ENCODE assay signal across 9 cellular contexts in the genomic region with DNA sequence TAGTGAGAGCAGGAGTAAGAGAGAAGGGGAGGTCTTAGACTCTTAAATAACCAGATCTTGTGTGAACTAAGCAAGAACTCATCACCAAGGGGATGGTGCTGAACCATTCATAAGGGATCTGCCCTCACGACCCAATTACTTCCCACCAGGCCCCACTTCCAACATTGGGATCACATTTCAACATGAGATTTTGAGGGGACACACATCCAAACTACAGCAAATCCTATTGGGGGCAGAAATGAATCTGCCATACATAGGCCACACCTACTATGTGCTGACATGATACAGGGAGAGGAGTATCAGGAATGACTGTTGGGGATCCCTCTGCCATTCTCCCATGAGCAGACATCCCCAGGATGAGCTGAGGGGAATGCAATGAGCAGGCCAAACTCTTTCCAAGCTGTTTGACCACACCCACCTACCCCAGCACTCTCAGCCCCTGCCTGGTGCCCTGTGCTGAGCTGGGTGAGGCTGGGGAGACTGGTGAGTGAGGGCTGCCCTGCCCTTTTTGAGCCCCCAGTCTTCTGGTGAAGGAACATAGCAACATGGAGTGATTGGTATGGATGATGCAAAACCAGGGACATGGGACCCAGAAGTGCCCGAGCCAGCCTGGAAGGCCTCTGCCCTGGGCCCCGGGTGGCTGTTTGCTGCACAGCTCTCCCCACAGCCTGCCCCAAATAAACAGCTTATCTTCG. TPM values are rescaled to one million over a fixed set of nuclear protein-coding genes. Genes with fewer than 3 reads are reported as not detected.
A peak's percentile ranks its signal among the peaks of the same experiment; 100 is the strongest.
DNase-seq lines count a peak whose midpoint lies in the region; ATAC-seq, FAIRE-seq and TF ChIP-seq lines count a peak whose summit lies in the region.
"Had no signal": no experiment of that assay in that cellular context is flagged by ENCODE, and none has a peak within 500 bp of the region (broad histone marks: within the 10 kb centered on the region; RNA-seq: fewer than 3 reads in every experiment).

No MANE protein-coding gene starts in this region.

- peak overlapping the region; percentile 98 for H3K4me2 ChIP-seq in keratinocyte (ENCODE audit: control insufficient read depth, extremely low read depth, insufficient read depth, low read depth, low read length)

- peaks cover 2% of the 10 kb centered on the region for H3K9me3 Mint-ChIP-seq in activated CD8-positive, alpha-beta memory T cell treated with anti-CD3 and anti-CD28 coated beads, Interleukin-2, amount 10 ng/mL, durations not matched to agents 7 days and 5 days (ENCODE audit: low read depth)
- no peaks in the 10 kb centered on the region for H3K9me3 Mint-ChIP-seq in activated CD4-positive, alpha-beta memory T cell treated with anti-CD3 and anti-CD28 coated beads for 36 hours

- dilution Hi-C loops in keratinocyte (cut with MboI; ENCODE audit: extremely low pct_ligation_motif_present, low sequenced_read_pairs), result no loop called here

- peaks cover 45% of the 10 kb centered on the region for H3K36me3 Mint-ChIP-seq in activated CD8-positive, alpha-beta memory T cell treated with anti-CD3 and anti-CD28 coated beads, Interleukin-2, amount 10 ng/mL, durations not matched to agents 7 days and 5 days
- H3K36me3 Mint-ChIP-seq in activated CD4-positive, alpha-beta memory T cell treated with anti-CD3 and anti-CD28 coated beads for 36 hours, result peaks cover 30% of the 10 kb centered on the region

- no peak for ATAC-seq in activated CD8-positive, alpha-beta memory T cell treated with anti-CD3 and anti-CD28 coated beads, Interleukin-2, amount 10 ng/mL, durations not matched to agents 7 days and 5 days
- ATAC-seq in GM18909 (IDR thresholded peaks at IDR 0.05; ENCODE audit: poor library complexity, unreplicated experiment), result no peak

- no peaks in the 10 kb centered on the region for H3K9me1 ChIP-seq in keratinocyte (ENCODE audit: control insufficient read depth, extremely low read depth, insufficient read depth, low read length)

- CTCF ChIA-PET in activated CD8-positive, alpha-beta memory T cell treated with anti-CD3 and anti-CD28 coated beads, Interleukin-2, amount 10 ng/mL, durations not matched to agents 7 days and 5 days (lab: Charles Lee), result interaction anchor here (1.1 to 2.9 kb wide), 6 partner anchors 10 to 289 kb away, joined by 3 to 19 read pairs (median 8); partner anchors contain the start of gene CDPF1
- CTCF ChIA-PET in activated CD4-positive, alpha-beta memory T cell treated with anti-CD3 and anti-CD28 coated beads for 36 hours (lab: Charles Lee), result interaction anchor here (1.0 to 1.9 kb wide), 7 partner anchors 20 to 289 kb away, joined by 4 to 19 read pairs (median 6); partner anchors contain the start of gene TTC38

- peak overlapping the region; percentile 95 for H3K4me3 Mint-ChIP-seq in activated CD8-positive, alpha-beta memory T cell treated with anti-CD3 and anti-CD28 coated beads, Interleukin-2, amount 10 ng/mL, durations not matched to agents 7 days and 5 days
- peak overlapping the region; percentile 77 for H3K4me3 Mint-ChIP-seq in activated CD4-positive, alpha-beta memory T cell treated with anti-CD3 and anti-CD28 coated beads for 36 hours

- H3K27me3 Mint-ChIP-seq in activated CD8-positive, alpha-beta memory T cell treated with anti-CD3 and anti-CD28 coated beads, Interleukin-2, amount 10 ng/mL, durations not matched to agents 7 days and 5 days, result no peaks in the 10 kb centered on the region
- no peaks in the 10 kb centered on the region for H3K27me3 Mint-ChIP-seq in activated CD4-positive, alpha-beta memory T cell treated with anti-CD3 and anti-CD28 coated beads for 36 hours

- H3K27ac Mint-ChIP-seq in activated CD8-positive, alpha-beta memory T cell treated with anti-CD3 and anti-CD28 coated beads, Interleukin-2, amount 10 ng/mL, durations not matched to agents 7 days and 5 days, result peak overlapping the region; percentile 97
- peak overlapping the region; percentile 90 for H3K27ac Mint-ChIP-seq in activated CD4-positive, alpha-beta memory T cell treated with anti-CD3 and anti-CD28 coated beads for 36 hours

- peaks cover 1% of the 10 kb centered on the region for H3K27me3 ChIP-seq in keratinocyte (ENCODE audit: control insufficient read depth, extremely low read depth, insufficient read depth, low read length)

- peak overlapping the region in 1 of 3 experiments; percentile 91 for H3K4me3 ChIP-seq in keratinocyte (ENCODE audit: control insufficient read depth in 2 of 3, extremely low read depth in 1 of 3, insufficient read depth in 2 of 3, low read depth in 1 of 3, low read length in 3 of 3)

- intact Hi-C loops in activated CD4-positive, alpha-beta memory T cell treated with anti-CD3 and anti-CD28 coated beads for 36 hours (cut with micrococcal nuclease), result loop anchor here (5.0 to 10.0 kb wide), 2 partner anchors 148 to 261 kb away; no protein-coding TSS in a partner anchor

- no peak overlapping the region for H3K9ac ChIP-seq in keratinocyte (ENCODE audit: control insufficient read depth, extremely low read depth, insufficient read depth, low read length)

- peaks cover 19% of the 10 kb centered on the region for H3K79me2 ChIP-seq in keratinocyte (ENCODE audit: control insufficient read depth, insufficient read depth, low read length)

- H3K27ac ChIP-seq in keratinocyte (ENCODE audit: control insufficient read depth, insufficient read depth, low read length) (no peak overlapping the region), substantia nigra (ENCODE audit: low read depth, low read length, poor library complexity, severe bottlenecking) (peak overlapping the region; percentile 88)

- no peak for FAIRE-seq in keratinocyte (lab: Jason Lieb, UNC)

- TF ChIP-seq CTCF in keratinocyte (optimal IDR thresholded peaks at IDR 0.05 in 1 of 3, IDR thresholded peaks at IDR 0.05 in 1 of 3, conservative IDR thresholded peaks at IDR 0.05 in 1 of 3; ENCODE audit: extremely low read depth in 1 of 3, insufficient read depth in 2 of 3, low read length in 3 of 3), result no peak

- no peak for DNase-seq in activated CD8-positive, alpha-beta memory T cell treated with anti-CD3 and anti-CD28 coated beads, Interleukin-2, amount 10 ng/mL, durations not matched to agents 7 days and 5 days
- DNase-seq in activated CD8-positive, alpha-beta memory T cell treated with anti-CD3 and anti-CD28 coated beads, Interleukin-2, amount 50 U/mL, for 4 hours, result no peak
- DNase-seq in activated CD4-positive, alpha-beta memory T cell treated with anti-CD3 and anti-CD28 coated beads for 36 hours, result no peak
- no peak for DNase-seq in keratinocyte (ENCODE audit: low read depth, low spot score)
- DNase-seq in substantia nigra (lab: John Stamatoyannopoulos, UW), result no peak
- DNase-seq in HuH-7.5 (ENCODE audit: low spot score), result no peak
- no peak for DNase-seq in occipital lobe (lab: John Stamatoyannopoulos, UW)
- DNase-seq: activated effector memory CD4-positive, alpha-beta T cell treated with anti-CD3 and anti-CD28 coated beads, Interleukin-2, amount 50 U/mL, for 16 hours had no signal

- no peaks in the 10 kb centered on the region for H3K9me3 ChIP-seq in keratinocyte (ENCODE audit: control insufficient read depth, low read depth, low read length)

- POLR2A ChIA-PET in activated CD4-positive, alpha-beta memory T cell treated with anti-CD3 and anti-CD28 coated beads for 36 hours (lab: Charles Lee), result interaction anchor here (1.3 to 1.7 kb wide), 2 partner anchors 45 to 144 kb away, joined by 4 to 6 read pairs; partner anchors contain the start of gene CDPF1

- H4K20me1 ChIP-seq in keratinocyte (ENCODE audit: control insufficient read depth, extremely low read depth, insufficient read depth, low read length), result no peaks in the 10 kb centered on the region

- H3K4me1 Mint-ChIP-seq in activated CD8-positive, alpha-beta memory T cell treated with anti-CD3 and anti-CD28 coated beads, Interleukin-2, amount 10 ng/mL, durations not matched to agents 7 days and 5 days, result peaks cover 64% of the 10 kb centered on the region
- H3K4me1 Mint-ChIP-seq in activated CD4-positive, alpha-beta memory T cell treated with anti-CD3 and anti-CD28 coated beads for 36 hours (ENCODE audit: low read depth), result peaks cover 29% of the 10 kb centered on the region

- peaks cover 13% of the 10 kb centered on the region for H3K4me1 ChIP-seq in keratinocyte (ENCODE audit: control insufficient read depth, extremely low read depth, insufficient read depth, low read length)

- H3K36me3 ChIP-seq in keratinocyte (ENCODE audit: control insufficient read depth in 2 of 2, extremely low read depth in 1 of 2, insufficient read depth in 2 of 2, low read length in 2 of 2), result peaks cover 8 to 17% of the 10 kb centered on the region in 2 experiments

- no peak overlapping the region for H2AFZ ChIP-seq in keratinocyte (ENCODE audit: control insufficient read depth, low read length)

RNA-seq across cellular contexts. Expression of gene GTSE1, which starts 1.2 kb away (rescaled TPM):
- 100 to 1,000 TPM in 1 of 2 experiments, 10 to 100 TPM in 1; 91.9 to 101 TPM for total RNA-seq in activated CD8-positive, alpha-beta memory T cell treated with anti-CD3 and anti-CD28 coated beads, Interleukin-2, amount 10 ng/mL, durations not matched to agents 7 days and 5 days
- total RNA-seq in activated CD4-positive, alpha-beta memory T cell treated with anti-CD3 and anti-CD28 coated beads for 36 hours, result 10 to 100 TPM; 39.9 to 42.6 TPM
- polyA plus RNA-seq in keratinocyte, result 0.61 to 6.3 TPM (median 4.7 TPM) in 3 replicates
- polyA plus RNA-seq in keratinocyte (2011; ENCODE audit: low read depth), result not detected
- 0.97 and 1.1 TPM in 2 replicates for polyA plus RNA-seq in keratinocyte (2011; cell fraction: cytosol; rRNA removed)
- 3.2 and 4.0 TPM in 2 replicates for polyA plus RNA-seq in keratinocyte (2011; cell fraction: nucleus; rRNA removed)
- polyA plus RNA-seq in keratinocyte (2012; ENCODE audit: low replicate concordance), result 0.10 and 6.2 TPM in 2 replicates
- polyA minus RNA-seq in keratinocyte, result 0.73 to 2.4 TPM (median 2.2 TPM) in 3 replicates
- 5.9 TPM for polyA minus RNA-seq in keratinocyte (2011; cell fraction: cytosol; rRNA and poly(A)+ RNA removed)
- 1.2 and 1.4 TPM in 2 replicates for polyA minus RNA-seq in keratinocyte (2011; cell fraction: nucleus; rRNA and poly(A)+ RNA removed)
- total RNA-seq in occipital lobe, result 1.1 TPM

RNA-seq across cellular contexts. Expression of gene TTC38, which starts 27.6 kb away (rescaled TPM):
- total RNA-seq in activated CD8-positive, alpha-beta memory T cell treated with anti-CD3 and anti-CD28 coated beads, Interleukin-2, amount 10 ng/mL, durations not matched to agents 7 days and 5 days, result 10 to 100 TPM; 35.3 to 37.1 TPM
- 1 to 10 TPM; 8.7 to 9.4 TPM for total RNA-seq in activated CD4-positive, alpha-beta memory T cell treated with anti-CD3 and anti-CD28 coated beads for 36 hours
- polyA plus RNA-seq in keratinocyte, result 11.4 to 14.5 TPM (median 13.4 TPM) in 3 replicates
- 3.1 TPM for polyA plus RNA-seq in keratinocyte (2011; ENCODE audit: low read depth)
- polyA plus RNA-seq in keratinocyte (2011; cell fraction: cytosol; rRNA removed), result 13.7 and 13.8 TPM in 2 replicates
- polyA plus RNA-seq in keratinocyte (2011; cell fraction: nucleus; rRNA removed), result 16.1 and 18.7 TPM in 2 replicates
- 4.0 and 11.6 TPM in 2 replicates for polyA plus RNA-seq in keratinocyte (2012; ENCODE audit: low replicate concordance)
- polyA minus RNA-seq in keratinocyte, result 11.6 to 17.9 TPM (median 12.3 TPM) in 3 replicates
- polyA minus RNA-seq in keratinocyte (2011; cell fraction: cytosol; rRNA and poly(A)+ RNA removed), result 25.7 TPM
- 9.3 and 10.0 TPM in 2 replicates for polyA minus RNA-seq in keratinocyte (2011; cell fraction: nucleus; rRNA and poly(A)+ RNA removed)
- total RNA-seq in occipital lobe, result 5.6 TPM

RNA-seq across cellular contexts. Expression of gene PKDREJ, which starts 32.3 kb away (rescaled TPM):
- not detected for total RNA-seq in activated CD8-positive, alpha-beta memory T cell treated with anti-CD3 and anti-CD28 coated beads, Interleukin-2, amount 10 ng/mL, durations not matched to agents 7 days and 5 days
- total RNA-seq in activated CD4-positive, alpha-beta memory T cell treated with anti-CD3 and anti-CD28 coated beads for 36 hours, result not detected
- polyA plus RNA-seq in keratinocyte, result 0.01 TPM in 3 replicates
- polyA plus RNA-seq in keratinocyte (2011; ENCODE audit: low read depth), result not detected
- polyA plus RNA-seq in keratinocyte (2011; cell fraction: cytosol; rRNA removed), result 0.01 TPM in 1 of 2 replicates, not detected in the other
- polyA plus RNA-seq in keratinocyte (2011; cell fraction: nucleus; rRNA removed), result 0.04 TPM in 2 replicates
- 0.03 TPM in 2 replicates for polyA plus RNA-seq in keratinocyte (2012; ENCODE audit: low replicate concordance)
- not detected in 3 replicates for polyA minus RNA-seq in keratinocyte
- polyA minus RNA-seq in keratinocyte (2011; cell fraction: cytosol; rRNA and poly(A)+ RNA removed), result not detected
- polyA minus RNA-seq in keratinocyte (2011; cell fraction: nucleus; rRNA and poly(A)+ RNA removed), result 0.11 TPM in 1 of 2 replicates, not detected in the other
- under 0.01 TPM for total RNA-seq in occipital lobe

RNA-seq across cellular contexts. Expression of gene TRMU, which starts 40.1 kb away (rescaled TPM):
- total RNA-seq in activated CD8-positive, alpha-beta memory T cell treated with anti-CD3 and anti-CD28 coated beads, Interleukin-2, amount 10 ng/mL, durations not matched to agents 7 days and 5 days, result 10 to 100 TPM; 86.7 to 89.1 TPM
- 10 to 100 TPM; 61.3 to 63.2 TPM for total RNA-seq in activated CD4-positive, alpha-beta memory T cell treated with anti-CD3 and anti-CD28 coated beads for 36 hours
- polyA plus RNA-seq in keratinocyte, result 24.7 to 33.6 TPM (median 24.9 TPM) in 3 replicates
- polyA plus RNA-seq in keratinocyte (2011; ENCODE audit: low read depth), result 18.4 TPM
- 12.4 and 15.7 TPM in 2 replicates for polyA plus RNA-seq in keratinocyte (2011; cell fraction: cytosol; rRNA removed)
- 48.4 and 50.5 TPM in 2 replicates for polyA plus RNA-seq in keratinocyte (2011; cell fraction: nucleus; rRNA removed)
- 21.7 and 22.7 TPM in 2 replicates for polyA plus RNA-seq in keratinocyte (2012; ENCODE audit: low replicate concordance)
- 11.4 to 19.7 TPM (median 17.8 TPM) in 3 replicates for polyA minus RNA-seq in keratinocyte
- 14.6 TPM for polyA minus RNA-seq in keratinocyte (2011; cell fraction: cytosol; rRNA and poly(A)+ RNA removed)
- polyA minus RNA-seq in keratinocyte (2011; cell fraction: nucleus; rRNA and poly(A)+ RNA removed), result 23.1 and 29.9 TPM in 2 replicates
- 19.0 TPM for total RNA-seq in occipital lobe

RNA-seq across cellular contexts. Expression of gene CDPF1, which starts 45.3 kb away (rescaled TPM):
- 10 to 100 TPM; 11.0 to 11.1 TPM for total RNA-seq in activated CD8-positive, alpha-beta memory T cell treated with anti-CD3 and anti-CD28 coated beads, Interleukin-2, amount 10 ng/mL, durations not matched to agents 7 days and 5 days
- total RNA-seq in activated CD4-positive, alpha-beta memory T cell treated with anti-CD3 and anti-CD28 coated beads for 36 hours, result 1 to 10 TPM; 6.8 to 8.2 TPM
- polyA plus RNA-seq in keratinocyte, result 5.9 to 7.7 TPM (median 7.5 TPM) in 3 replicates
- 1.4 TPM for polyA plus RNA-seq in keratinocyte (2011; ENCODE audit: low read depth)
- polyA plus RNA-seq in keratinocyte (2011; cell fraction: cytosol; rRNA removed), result 5.6 and 9.2 TPM in 2 replicates
- polyA plus RNA-seq in keratinocyte (2011; cell fraction: nucleus; rRNA removed), result 12.4 and 17.4 TPM in 2 replicates
- 5.0 and 5.1 TPM in 2 replicates for polyA plus RNA-seq in keratinocyte (2012; ENCODE audit: low replicate concordance)
- 1.9 to 2.8 TPM (median 2.4 TPM) in 3 replicates for polyA minus RNA-seq in keratinocyte
- 7.3 TPM for polyA minus RNA-seq in keratinocyte (2011; cell fraction: cytosol; rRNA and poly(A)+ RNA removed)
- 1.8 and 2.4 TPM in 2 replicates for polyA minus RNA-seq in keratinocyte (2011; cell fraction: nucleus; rRNA and poly(A)+ RNA removed)
- total RNA-seq in occipital lobe, result 15.3 TPM

Comparison
In these comparisons a context has a peak if more than half of its experiments do, and no peak if none do; other contexts are left out.
1. RNA of gene GTSE1, which starts 1.2 kb away (total RNA-seq): 91.9 to 101 TPM in activated CD8-positive, alpha-beta memory T cell treated with anti-CD3 and anti-CD28 coated beads, Interleukin-2, amount 10 ng/mL, durations not matched to agents 7 days and 5 days and 39.9 to 42.6 TPM in activated CD4-positive, alpha-beta memory T cell treated with anti-CD3 and anti-CD28 coated beads for 36 hours; 1.1 TPM in occipital lobe (single experiment); every median in the first group is over 10 times any median in the second.